Comparison of ENCODE assay signal across 1 cellular context in genomic region chr7:29239638-29240037, GRCh38.
TF ChIP-seq lines count a peak whose summit lies in the region.

No MANE protein-coding gene starts in this region.

TF ChIP-seq in K562, 482 proteins besides CTCF, POLR2A, EP300 and RAD21 (continued from another document):
- no peak for TF ChIP-seq MTF1 (CRISPR knock-in tag; IDR thresholded peaks at IDR 0.05; ENCODE audit: borderline replicate concordance)
- TF ChIP-seq SPI1 (IDR thresholded peaks at IDR 0.05; ENCODE audit: borderline replicate concordance, low read depth, low read length) = no peak
- TF ChIP-seq ATF4 (CRISPR knock-in tag; IDR thresholded peaks at IDR 0.05) = no peak
- no peak for TF ChIP-seq ZNF699 (CRISPR knock-in tag; IDR thresholded peaks at IDR 0.05; ENCODE audit: insufficient replicate concordance)
- TF ChIP-seq TCFL5 (CRISPR knock-in tag; conservative IDR thresholded peaks at IDR 0.05) = no peak
- TF ChIP-seq PRPF4 (IDR thresholded peaks at IDR 0.05; ENCODE audit: insufficient read depth, low read depth, low read length, poor library complexity, severe bottlenecking) = no peak
- TF ChIP-seq ZBTB8A (IDR thresholded peaks at IDR 0.05; ENCODE audit: partially characterized antibody) = no peak
- TF ChIP-seq ZBTB11 (CRISPR knock-in tag; IDR thresholded peaks at IDR 0.05) = no peak
- no peak for TF ChIP-seq STAT5A (IDR thresholded peaks at IDR 0.05; ENCODE audit: borderline replicate concordance, low read length)
- no peak for TF ChIP-seq SREBF2 (CRISPR knock-in tag; IDR thresholded peaks at IDR 0.05)
- TF ChIP-seq HDAC3 (IDR thresholded peaks at IDR 0.05; ENCODE audit: borderline replicate concordance, partially characterized antibody) = no peak
- TF ChIP-seq CBX3 (IDR thresholded peaks at IDR 0.05; ENCODE audit: borderline replicate concordance in 1 of 2, low read length in 2 of 2) = no peak
- TF ChIP-seq SMAD2 (IDR thresholded peaks at IDR 0.05; ENCODE audit: low read depth, low read length) = no peak
- TF ChIP-seq HINFP (tag; conservative IDR thresholded peaks at IDR 0.05; ENCODE audit: low read depth) = no peak
- no peak for TF ChIP-seq ZBED1 (IDR thresholded peaks at IDR 0.05)
TF ChIP-seq in K562: peak in this region for 0.
